15 cellular contexts compared by ENCODE assay signal in genomic region chr9:37198831-37199230, GRCh38.
DNase-seq lines count a peak whose midpoint lies in the region; ATAC-seq and TF ChIP-seq lines count a peak whose summit lies in the region.
"Had no signal": no experiment of that assay in that cellular context is flagged by ENCODE, and none has a peak within 500 bp of the region (broad histone marks: within the 10 kb centered on the region; RNA-seq: fewer than 3 reads in every experiment).

No MANE protein-coding gene starts in this region.

- H3K9me3 Mint-ChIP-seq in activated naive CD8-positive, alpha-beta T cell treated with anti-CD3 and anti-CD28 coated beads, Interleukin-2, amount 50 U/mL, for 24 hours = no peaks in the 10 kb centered on the region
- H3K9me3 Mint-ChIP-seq in stimulated activated naive B cell treated with anti-CD40 and anti-IgM and Interleukin-4, amounts not matched to agents 10 μg/mL and 1 μg/mL and 100 μg/mL, for 72 hours = peaks cover 11 to 18% of the 10 kb centered on the region in 2 donors

- peak overlapping the region; percentile 85 for H3K27ac Mint-ChIP-seq in activated naive CD8-positive, alpha-beta T cell treated with anti-CD3 and anti-CD28 coated beads, Interleukin-2, amount 50 U/mL, for 24 hours
- peak overlapping the region; percentile 86 for H3K27ac Mint-ChIP-seq in stimulated activated naive B cell treated with anti-CD40 and anti-IgM and Interleukin-4, amounts not matched to agents 10 μg/mL and 1 μg/mL and 100 μg/mL, for 72 hours

- H3K27ac ChIP-seq in cardiac muscle cell = peak overlapping the region; percentile 89
- 0 out of 2 replicates have a peak overlapping the region, but pooled peaks have one; percentile 14 for H3K27ac ChIP-seq in HL-60 (replicated peaks)
- H3K27ac ChIP-seq: left lung, PC-9, testis had no signal

- TF ChIP-seq CTCF in cardiac muscle cell (IDR thresholded peaks at IDR 0.05; ENCODE audit: low read depth, low read length) = no peak
- TF ChIP-seq CTCF in HL-60 (IDR thresholded peaks at IDR 0.05; ENCODE audit: insufficient read depth, low read length) = no peak

- peaks cover 77% of the 10 kb centered on the region for H3K4me1 Mint-ChIP-seq in activated naive CD8-positive, alpha-beta T cell treated with anti-CD3 and anti-CD28 coated beads, Interleukin-2, amount 50 U/mL, for 24 hours
- peaks cover 53 to 80% of the 10 kb centered on the region in 2 donors for H3K4me1 Mint-ChIP-seq in stimulated activated naive B cell treated with anti-CD40 and anti-IgM and Interleukin-4, amounts not matched to agents 10 μg/mL and 1 μg/mL and 100 μg/mL, for 72 hours

- no peaks in the 10 kb centered on the region for H3K9me3 ChIP-seq in cardiac muscle cell (ENCODE audit: low read depth)
- H3K9me3 ChIP-seq: left lung, testis had no signal

- intact Hi-C loops in cardiac septum (cut with DNase I) = loop anchor here (10.0 kb wide), 1 partner anchor 56 kb away; no protein-coding TSS in a partner anchor

- H3K27me3 ChIP-seq in cardiac muscle cell = no peaks in the 10 kb centered on the region
- H3K27me3 ChIP-seq in HL-60 (ENCODE audit: insufficient read depth, poor library complexity, severe bottlenecking) = no peaks in the 10 kb centered on the region
- H3K27me3 ChIP-seq: left lung, testis had no signal

- no peak overlapping the region for H3K4me3 ChIP-seq in cardiac muscle cell
- H3K4me3 ChIP-seq in HL-60 (replicated peaks; ENCODE audit: insufficient read depth, low read length) = no peak overlapping the region
- H3K4me3 ChIP-seq: left lung, PC-9, testis had no signal

- no peak for ATAC-seq in activated naive CD8-positive, alpha-beta T cell treated with anti-CD3 and anti-CD28 coated beads, Interleukin-2, amount 50 U/mL, for 24 hours
- ATAC-seq in stimulated activated naive B cell treated with anti-CD40 and anti-IgM and Interleukin-4, amounts not matched to agents 10 μg/mL and 1 μg/mL and 100 μg/mL, for 72 hours (replicated peaks) = no peak
- no peak for ATAC-seq in GM21447 (IDR thresholded peaks at IDR 0.05; ENCODE audit: unreplicated experiment)
- ATAC-seq in HG03460 (IDR thresholded peaks at IDR 0.05; ENCODE audit: unreplicated experiment) = no peak
- ATAC-seq: left lung, SK-N-SH treated with all-trans-retinoic acid at 6 μM for 48 hours had no signal

- H3K4me3 Mint-ChIP-seq in activated naive CD8-positive, alpha-beta T cell treated with anti-CD3 and anti-CD28 coated beads, Interleukin-2, amount 50 U/mL, for 24 hours = peak overlapping the region; percentile 16
- peak overlapping the region; percentile 41 to 45 for H3K4me3 Mint-ChIP-seq in stimulated activated naive B cell treated with anti-CD40 and anti-IgM and Interleukin-4, amounts not matched to agents 10 μg/mL and 1 μg/mL and 100 μg/mL, for 72 hours

- DNase-seq in cardiac muscle cell (ENCODE audit: low read depth in 1 of 2, low spot score in 1 of 2) = no peak
- no peak for DNase-seq in cardiac septum (ENCODE audit: low spot score)
- DNase-seq in HL-60 (ENCODE audit: low read depth in 1 of 2, low spot score in 1 of 2) = no peak
- DNase-seq in activated naive CD8-positive, alpha-beta T cell treated with anti-CD3 and anti-CD28 coated beads, Interleukin-2, amount 50 U/mL, for 24 hours = no peak
- DNase-seq in stimulated activated naive B cell treated with anti-CD40 and anti-IgM and Interleukin-4, amounts not matched to agents 10 μg/mL and 1 μg/mL and 100 μg/mL, for 72 hours = no peak
- DNase-seq in NCI-H2196 (lab: John Stamatoyannopoulos, UW; ENCODE audit: unreplicated experiment) = no peak
- DNase-seq: dermis blood vessel endothelial cell; GOT3; left lung; PC-9; stimulated activated CD4-positive, alpha-beta T cell treated with anti-CD3 and anti-CD28 coated beads, Interleukin-4, amount 100 ng/mL, for 1 hour; testis had no signal

- H3K4me1 ChIP-seq in cardiac muscle cell (ENCODE audit: low read depth) = peaks cover 61% of the 10 kb centered on the region

- no peaks in the 10 kb centered on the region for H3K36me3 ChIP-seq in cardiac muscle cell
- H3K36me3 ChIP-seq: left lung had no signal

- H3K27me3 Mint-ChIP-seq in activated naive CD8-positive, alpha-beta T cell treated with anti-CD3 and anti-CD28 coated beads, Interleukin-2, amount 50 U/mL, for 24 hours = no peaks in the 10 kb centered on the region
- H3K27me3 Mint-ChIP-seq in stimulated activated naive B cell treated with anti-CD40 and anti-IgM and Interleukin-4, amounts not matched to agents 10 μg/mL and 1 μg/mL and 100 μg/mL, for 72 hours = no peaks in the 10 kb centered on the region

- peaks cover 29% of the 10 kb centered on the region for H3K36me3 Mint-ChIP-seq in activated naive CD8-positive, alpha-beta T cell treated with anti-CD3 and anti-CD28 coated beads, Interleukin-2, amount 50 U/mL, for 24 hours (ENCODE audit: low read depth)
- H3K36me3 Mint-ChIP-seq in stimulated activated naive B cell treated with anti-CD40 and anti-IgM and Interleukin-4, amounts not matched to agents 10 μg/mL and 1 μg/mL and 100 μg/mL, for 72 hours = peaks cover 48 to 62% of the 10 kb centered on the region in 2 donors
